Comparison of ENCODE assay signal across 2 cellular contexts in the genomic region with DNA sequence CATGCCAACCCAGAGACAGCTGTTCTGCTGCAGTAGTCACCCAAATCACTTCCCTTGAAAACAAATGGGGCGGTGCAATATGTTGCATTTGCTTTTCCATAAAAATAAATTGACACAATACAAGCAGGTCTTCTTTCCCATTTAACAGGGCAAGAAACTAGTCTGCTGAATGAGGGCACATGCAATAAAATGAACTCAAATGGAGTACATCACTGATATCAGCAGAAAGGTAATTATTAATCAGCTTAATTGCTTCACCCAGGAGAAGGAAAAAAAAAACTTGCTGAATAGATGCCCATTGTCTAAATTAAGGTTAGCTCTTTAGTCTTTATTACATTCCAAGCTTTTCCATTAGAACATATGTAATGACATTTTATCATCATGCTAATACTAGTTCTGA.
TF ChIP-seq lines count a peak whose summit lies in the region.

No MANE protein-coding gene starts in this region.

TF ChIP-seq in liver, 16 proteins besides CTCF, POLR2A, EP300 and RAD21:
- TF ChIP-seq YY1 (IDR thresholded peaks at IDR 0.05): peak; percentile 71
- TF ChIP-seq SP1 (IDR thresholded peaks at IDR 0.05): peak; percentile 41
- TF ChIP-seq HNF4A (conservative IDR thresholded peaks at IDR 0.05): peak; percentile 54 to 61
- peak; percentile 5 to 39 for TF ChIP-seq JUND (IDR thresholded peaks at IDR 0.05)
- peak; percentile 66 to 70 for TF ChIP-seq RXRA (IDR thresholded peaks at IDR 0.05)
- TF ChIP-seq, protein P1, sequence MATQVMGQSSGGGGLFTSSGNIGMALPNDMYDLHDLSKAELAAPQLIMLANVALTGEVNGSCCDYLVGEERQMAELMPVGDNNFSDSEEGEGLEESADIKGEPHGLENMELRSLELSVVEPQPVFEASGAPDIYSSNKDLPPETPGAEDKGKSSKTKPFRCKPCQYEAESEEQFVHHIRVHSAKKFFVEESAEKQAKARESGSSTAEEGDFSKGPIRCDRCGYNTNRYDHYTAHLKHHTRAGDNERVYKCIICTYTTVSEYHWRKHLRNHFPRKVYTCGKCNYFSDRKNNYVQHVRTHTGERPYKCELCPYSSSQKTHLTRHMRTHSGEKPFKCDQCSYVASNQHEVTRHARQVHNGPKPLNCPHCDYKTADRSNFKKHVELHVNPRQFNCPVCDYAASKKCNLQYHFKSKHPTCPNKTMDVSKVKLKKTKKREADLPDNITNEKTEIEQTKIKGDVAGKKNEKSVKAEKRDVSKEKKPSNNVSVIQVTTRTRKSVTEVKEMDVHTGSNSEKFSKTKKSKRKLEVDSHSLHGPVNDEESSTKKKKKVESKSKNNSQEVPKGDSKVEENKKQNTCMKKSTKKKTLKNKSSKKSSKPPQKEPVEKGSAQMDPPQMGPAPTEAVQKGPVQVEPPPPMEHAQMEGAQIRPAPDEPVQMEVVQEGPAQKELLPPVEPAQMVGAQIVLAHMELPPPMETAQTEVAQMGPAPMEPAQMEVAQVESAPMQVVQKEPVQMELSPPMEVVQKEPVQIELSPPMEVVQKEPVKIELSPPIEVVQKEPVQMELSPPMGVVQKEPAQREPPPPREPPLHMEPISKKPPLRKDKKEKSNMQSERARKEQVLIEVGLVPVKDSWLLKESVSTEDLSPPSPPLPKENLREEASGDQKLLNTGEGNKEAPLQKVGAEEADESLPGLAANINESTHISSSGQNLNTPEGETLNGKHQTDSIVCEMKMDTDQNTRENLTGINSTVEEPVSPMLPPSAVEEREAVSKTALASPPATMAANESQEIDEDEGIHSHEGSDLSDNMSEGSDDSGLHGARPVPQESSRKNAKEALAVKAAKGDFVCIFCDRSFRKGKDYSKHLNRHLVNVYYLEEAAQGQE (IDR thresholded peaks at IDR 0.05): peak; percentile 34
- TF ChIP-seq, protein P2, sequence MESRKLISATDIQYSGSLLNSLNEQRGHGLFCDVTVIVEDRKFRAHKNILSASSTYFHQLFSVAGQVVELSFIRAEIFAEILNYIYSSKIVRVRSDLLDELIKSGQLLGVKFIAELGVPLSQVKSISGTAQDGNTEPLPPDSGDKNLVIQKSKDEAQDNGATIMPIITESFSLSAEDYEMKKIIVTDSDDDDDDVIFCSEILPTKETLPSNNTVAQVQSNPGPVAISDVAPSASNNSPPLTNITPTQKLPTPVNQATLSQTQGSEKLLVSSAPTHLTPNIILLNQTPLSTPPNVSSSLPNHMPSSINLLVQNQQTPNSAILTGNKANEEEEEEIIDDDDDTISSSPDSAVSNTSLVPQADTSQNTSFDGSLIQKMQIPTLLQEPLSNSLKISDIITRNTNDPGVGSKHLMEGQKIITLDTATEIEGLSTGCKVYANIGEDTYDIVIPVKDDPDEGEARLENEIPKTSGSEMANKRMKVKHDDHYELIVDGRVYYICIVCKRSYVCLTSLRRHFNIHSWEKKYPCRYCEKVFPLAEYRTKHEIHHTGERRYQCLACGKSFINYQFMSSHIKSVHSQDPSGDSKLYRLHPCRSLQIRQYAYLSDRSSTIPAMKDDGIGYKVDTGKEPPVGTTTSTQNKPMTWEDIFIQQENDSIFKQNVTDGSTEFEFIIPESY (IDR thresholded peaks at IDR 0.05): no peak
- TF ChIP-seq, protein P3, sequence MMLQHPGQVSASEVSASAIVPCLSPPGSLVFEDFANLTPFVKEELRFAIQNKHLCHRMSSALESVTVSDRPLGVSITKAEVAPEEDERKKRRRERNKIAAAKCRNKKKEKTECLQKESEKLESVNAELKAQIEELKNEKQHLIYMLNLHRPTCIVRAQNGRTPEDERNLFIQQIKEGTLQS (IDR thresholded peaks at IDR 0.05): peak; percentile 39
- TF ChIP-seq HNF4G (IDR thresholded peaks at IDR 0.05): peak; percentile 10
- TF ChIP-seq, protein P4, sequence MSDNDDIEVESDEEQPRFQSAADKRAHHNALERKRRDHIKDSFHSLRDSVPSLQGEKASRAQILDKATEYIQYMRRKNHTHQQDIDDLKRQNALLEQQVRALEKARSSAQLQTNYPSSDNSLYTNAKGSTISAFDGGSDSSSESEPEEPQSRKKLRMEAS (IDR thresholded peaks at IDR 0.05): peak; percentile 14
- TF ChIP-seq GABPA (IDR thresholded peaks at IDR 0.05 in 1 of 2, conservative IDR thresholded peaks at IDR 0.05 in 1 of 2): no peak

TF ChIP-seq in HepG2, 621 proteins besides CTCF, POLR2A, EP300 and RAD21:
- TF ChIP-seq, protein P5, sequence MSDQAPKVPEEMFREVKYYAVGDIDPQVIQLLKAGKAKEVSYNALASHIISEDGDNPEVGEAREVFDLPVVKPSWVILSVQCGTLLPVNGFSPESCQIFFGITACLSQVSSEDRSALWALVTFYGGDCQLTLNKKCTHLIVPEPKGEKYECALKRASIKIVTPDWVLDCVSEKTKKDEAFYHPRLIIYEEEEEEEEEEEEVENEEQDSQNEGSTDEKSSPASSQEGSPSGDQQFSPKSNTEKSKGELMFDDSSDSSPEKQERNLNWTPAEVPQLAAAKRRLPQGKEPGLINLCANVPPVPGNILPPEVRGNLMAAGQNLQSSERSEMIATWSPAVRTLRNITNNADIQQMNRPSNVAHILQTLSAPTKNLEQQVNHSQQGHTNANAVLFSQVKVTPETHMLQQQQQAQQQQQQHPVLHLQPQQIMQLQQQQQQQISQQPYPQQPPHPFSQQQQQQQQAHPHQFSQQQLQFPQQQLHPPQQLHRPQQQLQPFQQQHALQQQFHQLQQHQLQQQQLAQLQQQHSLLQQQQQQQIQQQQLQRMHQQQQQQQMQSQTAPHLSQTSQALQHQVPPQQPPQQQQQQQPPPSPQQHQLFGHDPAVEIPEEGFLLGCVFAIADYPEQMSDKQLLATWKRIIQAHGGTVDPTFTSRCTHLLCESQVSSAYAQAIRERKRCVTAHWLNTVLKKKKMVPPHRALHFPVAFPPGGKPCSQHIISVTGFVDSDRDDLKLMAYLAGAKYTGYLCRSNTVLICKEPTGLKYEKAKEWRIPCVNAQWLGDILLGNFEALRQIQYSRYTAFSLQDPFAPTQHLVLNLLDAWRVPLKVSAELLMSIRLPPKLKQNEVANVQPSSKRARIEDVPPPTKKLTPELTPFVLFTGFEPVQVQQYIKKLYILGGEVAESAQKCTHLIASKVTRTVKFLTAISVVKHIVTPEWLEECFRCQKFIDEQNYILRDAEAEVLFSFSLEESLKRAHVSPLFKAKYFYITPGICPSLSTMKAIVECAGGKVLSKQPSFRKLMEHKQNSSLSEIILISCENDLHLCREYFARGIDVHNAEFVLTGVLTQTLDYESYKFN (CRISPR knock-in tag; conservative IDR thresholded peaks at IDR 0.05): no peak
- no peak for TF ChIP-seq NFIC (IDR thresholded peaks at IDR 0.05; ENCODE audit: low read length)
- no peak for TF ChIP-seq REPIN1 (CRISPR knock-in tag; IDR thresholded peaks at IDR 0.05; ENCODE audit: borderline replicate concordance, low read depth)
- no peak for TF ChIP-seq NFE2 (CRISPR knock-in tag; IDR thresholded peaks at IDR 0.05)
- TF ChIP-seq IRX3 (CRISPR knock-in tag; IDR thresholded peaks at IDR 0.05; ENCODE audit: borderline replicate concordance, low read depth): no peak
- no peak for TF ChIP-seq NFIB (CRISPR knock-in tag; IDR thresholded peaks at IDR 0.05; ENCODE audit: borderline replicate concordance)
- TF ChIP-seq, protein P6, sequence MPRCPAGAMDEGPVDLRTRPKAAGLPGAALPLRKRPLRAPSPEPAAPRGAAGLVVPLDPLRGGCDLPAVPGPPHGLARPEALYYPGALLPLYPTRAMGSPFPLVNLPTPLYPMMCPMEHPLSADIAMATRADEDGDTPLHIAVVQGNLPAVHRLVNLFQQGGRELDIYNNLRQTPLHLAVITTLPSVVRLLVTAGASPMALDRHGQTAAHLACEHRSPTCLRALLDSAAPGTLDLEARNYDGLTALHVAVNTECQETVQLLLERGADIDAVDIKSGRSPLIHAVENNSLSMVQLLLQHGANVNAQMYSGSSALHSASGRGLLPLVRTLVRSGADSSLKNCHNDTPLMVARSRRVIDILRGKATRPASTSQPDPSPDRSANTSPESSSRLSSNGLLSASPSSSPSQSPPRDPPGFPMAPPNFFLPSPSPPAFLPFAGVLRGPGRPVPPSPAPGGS (CRISPR knock-in tag; IDR thresholded peaks at IDR 0.05): no peak
- no peak for TF ChIP-seq THYN1 (CRISPR knock-in tag; IDR thresholded peaks at IDR 0.05; ENCODE audit: borderline replicate concordance, low read depth)
- no peak for TF ChIP-seq RFXANK (CRISPR knock-in tag; IDR thresholded peaks at IDR 0.05)
- TF ChIP-seq, protein P7, sequence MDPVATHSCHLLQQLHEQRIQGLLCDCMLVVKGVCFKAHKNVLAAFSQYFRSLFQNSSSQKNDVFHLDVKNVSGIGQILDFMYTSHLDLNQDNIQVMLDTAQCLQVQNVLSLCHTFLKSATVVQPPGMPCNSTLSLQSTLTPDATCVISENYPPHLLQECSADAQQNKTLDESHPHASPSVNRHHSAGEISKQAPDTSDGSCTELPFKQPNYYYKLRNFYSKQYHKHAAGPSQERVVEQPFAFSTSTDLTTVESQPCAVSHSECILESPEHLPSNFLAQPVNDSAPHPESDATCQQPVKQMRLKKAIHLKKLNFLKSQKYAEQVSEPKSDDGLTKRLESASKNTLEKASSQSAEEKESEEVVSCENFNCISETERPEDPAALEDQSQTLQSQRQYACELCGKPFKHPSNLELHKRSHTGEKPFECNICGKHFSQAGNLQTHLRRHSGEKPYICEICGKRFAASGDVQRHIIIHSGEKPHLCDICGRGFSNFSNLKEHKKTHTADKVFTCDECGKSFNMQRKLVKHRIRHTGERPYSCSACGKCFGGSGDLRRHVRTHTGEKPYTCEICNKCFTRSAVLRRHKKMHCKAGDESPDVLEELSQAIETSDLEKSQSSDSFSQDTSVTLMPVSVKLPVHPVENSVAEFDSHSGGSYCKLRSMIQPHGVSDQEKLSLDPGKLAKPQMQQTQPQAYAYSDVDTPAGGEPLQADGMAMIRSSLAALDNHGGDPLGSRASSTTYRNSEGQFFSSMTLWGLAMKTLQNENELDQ (CRISPR knock-in tag; IDR thresholded peaks at IDR 0.05; ENCODE audit: borderline replicate concordance): no peak
- TF ChIP-seq RAD51 (IDR thresholded peaks at IDR 0.05; ENCODE audit: borderline replicate concordance): no peak
- no peak for TF ChIP-seq TCF12 (IDR thresholded peaks at IDR 0.05)
- no peak for TF ChIP-seq TCF12 (CRISPR knock-in tag; IDR thresholded peaks at IDR 0.05)
- TF ChIP-seq, protein P8, sequence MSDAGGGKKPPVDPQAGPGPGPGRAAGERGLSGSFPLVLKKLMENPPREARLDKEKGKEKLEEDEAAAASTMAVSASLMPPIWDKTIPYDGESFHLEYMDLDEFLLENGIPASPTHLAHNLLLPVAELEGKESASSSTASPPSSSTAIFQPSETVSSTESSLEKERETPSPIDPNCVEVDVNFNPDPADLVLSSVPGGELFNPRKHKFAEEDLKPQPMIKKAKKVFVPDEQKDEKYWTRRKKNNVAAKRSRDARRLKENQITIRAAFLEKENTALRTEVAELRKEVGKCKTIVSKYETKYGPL (CRISPR knock-in tag; IDR thresholded peaks at IDR 0.05): no peak
- no peak for TF ChIP-seq PHF5A (CRISPR knock-in tag; IDR thresholded peaks at IDR 0.05; ENCODE audit: low read depth, unreplicated experiment)
- TF ChIP-seq, protein P9, sequence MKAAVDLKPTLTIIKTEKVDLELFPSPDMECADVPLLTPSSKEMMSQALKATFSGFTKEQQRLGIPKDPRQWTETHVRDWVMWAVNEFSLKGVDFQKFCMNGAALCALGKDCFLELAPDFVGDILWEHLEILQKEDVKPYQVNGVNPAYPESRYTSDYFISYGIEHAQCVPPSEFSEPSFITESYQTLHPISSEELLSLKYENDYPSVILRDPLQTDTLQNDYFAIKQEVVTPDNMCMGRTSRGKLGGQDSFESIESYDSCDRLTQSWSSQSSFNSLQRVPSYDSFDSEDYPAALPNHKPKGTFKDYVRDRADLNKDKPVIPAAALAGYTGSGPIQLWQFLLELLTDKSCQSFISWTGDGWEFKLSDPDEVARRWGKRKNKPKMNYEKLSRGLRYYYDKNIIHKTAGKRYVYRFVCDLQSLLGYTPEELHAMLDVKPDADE (CRISPR knock-in tag; IDR thresholded peaks at IDR 0.05): no peak
- no peak for TF ChIP-seq PCBP1 (IDR thresholded peaks at IDR 0.05; ENCODE audit: borderline replicate concordance, low read depth, low read length)
